13 cellular contexts compared by ENCODE assay signal in the genomic region with DNA sequence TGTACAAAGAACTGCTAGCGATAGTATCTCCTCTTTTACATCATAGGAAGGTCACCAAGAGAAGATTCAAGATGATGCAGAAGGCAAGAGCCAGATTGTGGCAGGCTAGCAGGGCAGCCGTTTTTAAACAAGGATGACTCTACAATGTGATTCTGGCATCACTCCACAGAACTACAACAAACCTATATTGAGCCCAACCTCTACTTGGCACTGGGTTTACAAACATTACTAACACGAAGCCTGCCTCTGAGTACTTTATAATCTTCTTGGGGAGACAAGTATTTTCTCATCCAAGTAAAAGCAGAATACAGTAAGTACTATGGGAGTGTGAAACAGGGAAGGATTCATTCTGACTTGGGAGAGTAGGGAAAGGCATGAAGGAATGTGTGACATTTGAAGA.
"Had no signal": no experiment of that assay in that cellular context is flagged by ENCODE, and none has a peak within 500 bp of the region (broad histone marks: within the 10 kb centered on the region; RNA-seq: fewer than 3 reads in every experiment).

No MANE protein-coding gene starts in this region.

- H3K4me1 ChIP-seq: lower lobe of right lung had no signal

- H3K27me3 ChIP-seq: gastroesophageal sphincter, ovary had no signal

- H3K36me3 ChIP-seq: gastroesophageal sphincter, left ventricle myocardium inferior, lower lobe of right lung, ovary had no signal

- DNase-seq: glutamatergic neuron; immature natural killer cell; left cardiac atrium; left ventricle myocardium inferior; lower lobe of right lung; natural killer cell; nucleus accumbens; ovary; right cardiac atrium; stimulated activated CD4-positive, alpha-beta T cell treated with anti-CD3 and anti-CD28 coated beads, Interleukin-2, amount 100 ng/mL, for 48 hours; stimulated activated naive CD4-positive, alpha-beta T cell treated with Interleukin-2 at 50 U/mL for 16 hours had no signal

- ATAC-seq: gastroesophageal sphincter, left cardiac atrium, lower lobe of right lung, natural killer cell, right cardiac atrium had no signal

- H3K4me3 ChIP-seq: gastroesophageal sphincter, left ventricle myocardium inferior, lower lobe of right lung, ovary, smooth muscle cell had no signal

- H3K9me3 ChIP-seq: gastroesophageal sphincter, left ventricle myocardium inferior, lower lobe of right lung, ovary had no signal

- H3K4me2 ChIP-seq: smooth muscle cell had no signal

- H3K27ac ChIP-seq: gastroesophageal sphincter, left ventricle myocardium inferior, lower lobe of right lung, ovary had no signal
